In the genomic region with DNA sequence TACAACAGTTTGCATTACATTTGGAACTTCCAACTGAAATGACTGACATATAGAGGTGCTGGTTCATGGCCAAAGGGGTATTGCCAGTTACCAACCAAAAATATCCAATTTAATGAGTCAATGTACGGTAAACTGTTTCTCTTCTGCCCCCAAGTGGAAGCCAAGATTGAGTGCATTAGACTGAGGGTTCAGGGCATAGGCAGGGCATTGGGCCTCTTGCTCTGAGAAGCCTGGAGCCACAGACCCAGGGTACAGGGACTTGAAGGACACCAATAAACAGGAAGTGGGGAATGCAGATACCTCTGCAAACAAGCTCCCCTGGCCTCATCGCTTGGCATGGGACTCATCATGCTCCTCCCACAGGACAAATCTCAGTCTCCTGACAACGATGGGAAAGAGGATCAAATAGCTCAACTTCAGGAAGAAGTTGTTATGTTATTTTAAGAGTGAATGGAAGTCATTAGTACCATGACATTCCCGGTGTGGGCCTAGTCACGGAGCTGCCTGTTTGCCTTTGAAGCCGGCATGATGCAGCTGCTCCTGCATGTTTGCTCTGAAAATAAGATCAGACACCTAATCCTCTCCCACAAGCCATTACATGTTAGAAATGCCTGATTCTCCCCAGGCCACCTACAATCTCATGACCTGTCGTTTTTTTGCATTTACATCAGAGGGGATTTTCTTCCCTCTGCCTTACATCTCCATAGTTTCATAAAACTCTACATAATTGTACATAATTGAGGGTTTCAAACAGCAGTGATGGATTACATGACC, we compare ENCODE assay signal across 8 cellular contexts.
DNase-seq lines count a peak whose midpoint lies in the region; ATAC-seq and FAIRE-seq lines count a peak whose summit lies in the region.

No MANE protein-coding gene starts in this region.

- H3K4me3 ChIP-seq in HAP-1 (no peak overlapping the region), small intestine (ENCODE audit: low read depth in 1 of 2, low read length in 2 of 2) (no peak overlapping the region)

- H3K9me3 ChIP-seq in HAP-1 = no peaks in the 10 kb centered on the region
- H3K9me3 ChIP-seq in small intestine (ENCODE audit: control insufficient read depth, low read depth) = no peaks in the 10 kb centered on the region

- H3K36me3 ChIP-seq in HAP-1 (replicated peaks) (no peaks in the 10 kb centered on the region), small intestine (ENCODE audit: control insufficient read depth in 2 of 2, insufficient read depth in 2 of 2, low read length in 2 of 2) (no peaks in the 10 kb centered on the region)

- in situ Hi-C loops in HAP-1 (cut with MboI; ENCODE audit: low sequenced_read_pairs) = loop anchor here (25.0 kb wide), 1 partner anchor 403 kb away; no protein-coding TSS in a partner anchor

- DNase-seq in DMS 273 treated with DMSO at 0.1 percent for 48 hours (lab: John Stamatoyannopoulos, UW) = peak; percentile 11
- DNase-seq in HAP-1 (ENCODE audit: low spot score in 2 of 2) = peak; percentile 50 to 51
- peak; percentile 30 for DNase-seq in NCI-H460 (ENCODE audit: extremely low read depth, low read depth)
- peak; percentile 10 for DNase-seq in small intestine
- no peak for DNase-seq in activated T-cell treated with anti-CD3 and anti-CD28 coated beads for 4 hours

- ATAC-seq in esophagus mucosa (peak; percentile 87), HG03196 (IDR thresholded peaks at IDR 0.05; ENCODE audit: unreplicated experiment) (no peak), HG03342 (IDR thresholded peaks at IDR 0.05; ENCODE audit: unreplicated experiment) (no peak)

- no peak for FAIRE-seq in small intestine (lab: Jason Lieb, UNC)

- no peak overlapping the region for H3K27ac ChIP-seq in small intestine (ENCODE audit: low read depth in 1 of 2, low read length in 1 of 2)

- WGBS in small intestine, 3 donors = 45 to 71% (median 67%) methylated on average over 7 of the region's 7 CpGs

- no peaks in the 10 kb centered on the region for H3K27me3 ChIP-seq in HAP-1 (ENCODE audit: low read depth)
- no peaks in the 10 kb centered on the region for H3K27me3 ChIP-seq in small intestine (ENCODE audit: control insufficient read depth in 2 of 2, insufficient read depth in 2 of 2, low read length in 2 of 2)

- H3K4me1 ChIP-seq in HAP-1 (peaks cover 11% of the 10 kb centered on the region), small intestine (ENCODE audit: control insufficient read depth in 2 of 2, insufficient read depth in 1 of 2, low read depth in 1 of 2, low read length in 1 of 2) (no peaks in the 10 kb centered on the region)
